In the genomic region with DNA sequence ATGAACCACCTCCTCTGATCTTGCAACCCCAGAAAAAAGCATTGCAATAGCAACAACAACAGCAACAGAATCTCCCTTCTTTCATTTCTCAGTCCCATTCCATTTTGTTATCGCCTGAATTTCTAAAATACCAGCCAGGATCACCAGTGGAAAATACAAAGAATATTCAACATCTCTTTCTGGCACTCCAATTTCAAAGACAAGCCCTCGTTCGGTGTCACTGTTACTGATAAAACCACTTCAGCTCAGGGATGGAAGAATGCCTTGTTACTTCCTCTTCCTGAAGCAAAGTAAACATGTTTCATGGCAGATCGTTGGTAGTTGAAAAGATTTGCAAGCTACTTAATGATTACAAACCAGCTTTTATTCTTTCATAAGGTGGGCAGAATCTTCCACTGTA, we compare ENCODE assay signal across 1 cellular context.
TF ChIP-seq lines count a peak whose summit lies in the region.

No MANE protein-coding gene starts in this region.

TF ChIP-seq in HepG2, 621 proteins besides CTCF, POLR2A, EP300 and RAD21 (continued from another document):
- TF ChIP-seq, protein P1, sequence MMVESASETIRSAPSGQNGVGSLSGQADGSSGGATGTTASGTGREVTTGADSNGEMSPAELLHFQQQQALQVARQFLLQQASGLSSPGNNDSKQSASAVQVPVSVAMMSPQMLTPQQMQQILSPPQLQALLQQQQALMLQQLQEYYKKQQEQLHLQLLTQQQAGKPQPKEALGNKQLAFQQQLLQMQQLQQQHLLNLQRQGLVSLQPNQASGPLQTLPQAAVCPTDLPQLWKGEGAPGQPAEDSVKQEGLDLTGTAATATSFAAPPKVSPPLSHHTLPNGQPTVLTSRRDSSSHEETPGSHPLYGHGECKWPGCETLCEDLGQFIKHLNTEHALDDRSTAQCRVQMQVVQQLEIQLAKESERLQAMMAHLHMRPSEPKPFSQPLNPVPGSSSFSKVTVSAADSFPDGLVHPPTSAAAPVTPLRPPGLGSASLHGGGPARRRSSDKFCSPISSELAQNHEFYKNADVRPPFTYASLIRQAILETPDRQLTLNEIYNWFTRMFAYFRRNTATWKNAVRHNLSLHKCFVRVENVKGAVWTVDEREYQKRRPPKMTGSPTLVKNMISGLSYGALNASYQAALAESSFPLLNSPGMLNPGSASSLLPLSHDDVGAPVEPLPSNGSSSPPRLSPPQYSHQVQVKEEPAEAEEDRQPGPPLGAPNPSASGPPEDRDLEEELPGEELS (CRISPR knock-in tag; IDR thresholded peaks at IDR 0.05) = peak; percentile 55
- TF ChIP-seq, protein P2, sequence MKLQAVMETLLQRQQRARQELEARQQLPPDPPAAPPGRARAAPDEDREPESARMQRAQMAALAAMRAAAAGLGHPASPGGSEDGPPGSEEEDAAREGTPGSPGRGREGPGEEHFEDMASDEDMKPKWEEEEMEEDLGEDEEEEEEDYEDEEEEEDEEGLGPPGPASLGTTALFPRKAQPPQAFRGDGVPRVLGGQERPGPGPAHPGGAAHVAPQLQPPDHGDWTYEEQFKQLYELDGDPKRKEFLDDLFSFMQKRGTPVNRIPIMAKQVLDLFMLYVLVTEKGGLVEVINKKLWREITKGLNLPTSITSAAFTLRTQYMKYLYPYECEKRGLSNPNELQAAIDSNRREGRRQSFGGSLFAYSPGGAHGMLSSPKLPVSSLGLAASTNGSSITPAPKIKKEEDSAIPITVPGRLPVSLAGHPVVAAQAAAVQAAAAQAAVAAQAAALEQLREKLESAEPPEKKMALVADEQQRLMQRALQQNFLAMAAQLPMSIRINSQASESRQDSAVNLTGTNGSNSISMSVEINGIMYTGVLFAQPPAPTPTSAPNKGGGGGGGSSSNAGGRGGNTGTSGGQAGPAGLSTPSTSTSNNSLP (IDR thresholded peaks at IDR 0.05; ENCODE audit: low read depth, low read length) = peak; percentile 43
- TF ChIP-seq, protein P3, sequence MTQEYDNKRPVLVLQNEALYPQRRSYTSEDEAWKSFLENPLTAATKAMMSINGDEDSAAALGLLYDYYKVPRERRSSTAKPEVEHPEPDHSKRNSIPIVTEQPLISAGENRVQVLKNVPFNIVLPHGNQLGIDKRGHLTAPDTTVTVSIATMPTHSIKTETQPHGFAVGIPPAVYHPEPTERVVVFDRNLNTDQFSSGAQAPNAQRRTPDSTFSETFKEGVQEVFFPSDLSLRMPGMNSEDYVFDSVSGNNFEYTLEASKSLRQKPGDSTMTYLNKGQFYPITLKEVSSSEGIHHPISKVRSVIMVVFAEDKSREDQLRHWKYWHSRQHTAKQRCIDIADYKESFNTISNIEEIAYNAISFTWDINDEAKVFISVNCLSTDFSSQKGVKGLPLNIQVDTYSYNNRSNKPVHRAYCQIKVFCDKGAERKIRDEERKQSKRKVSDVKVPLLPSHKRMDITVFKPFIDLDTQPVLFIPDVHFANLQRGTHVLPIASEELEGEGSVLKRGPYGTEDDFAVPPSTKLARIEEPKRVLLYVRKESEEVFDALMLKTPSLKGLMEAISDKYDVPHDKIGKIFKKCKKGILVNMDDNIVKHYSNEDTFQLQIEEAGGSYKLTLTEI (CRISPR knock-in tag; conservative IDR thresholded peaks at IDR 0.05) = no peak
- TF ChIP-seq DPF2 (CRISPR knock-in tag; IDR thresholded peaks at IDR 0.05; ENCODE audit: borderline replicate concordance, low read depth) (no peak), ZSCAN20 (CRISPR knock-in tag; IDR thresholded peaks at IDR 0.05; ENCODE audit: borderline replicate concordance) (no peak), ELF1 (CRISPR knock-in tag; IDR thresholded peaks at IDR 0.05) (peak; percentile 70), RARG (CRISPR knock-in tag; IDR thresholded peaks at IDR 0.05; ENCODE audit: low read depth) (no peak), PAF1 (CRISPR knock-in tag; IDR thresholded peaks at IDR 0.05) (no peak), ZNF589 (CRISPR knock-in tag; conservative IDR thresholded peaks at IDR 0.05) (no peak), ARHGAP35 (CRISPR knock-in tag; IDR thresholded peaks at IDR 0.05; ENCODE audit: borderline replicate concordance) (no peak), FOXC1 (CRISPR knock-in tag; IDR thresholded peaks at IDR 0.05; ENCODE audit: borderline replicate concordance) (no peak), ZNF883 (CRISPR knock-in tag; IDR thresholded peaks at IDR 0.05; ENCODE audit: not compliant biosample characterization) (no peak)
- TF ChIP-seq, protein P4, sequence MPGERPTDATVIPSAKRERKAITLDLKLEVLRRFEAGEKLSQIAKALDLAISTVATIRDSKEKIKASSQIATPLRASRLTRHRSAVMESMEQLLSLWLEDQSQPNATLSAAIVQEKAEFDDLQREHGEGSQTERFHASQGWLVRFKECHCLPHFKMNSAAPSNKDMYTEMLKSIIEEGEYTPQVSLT (CRISPR knock-in tag; IDR thresholded peaks at IDR 0.05; ENCODE audit: borderline replicate concordance, low read depth) = no peak
